1 cellular context compared by ENCODE assay signal in genomic region chr14:24080888-24081738, GRCh38.
A peak's percentile ranks its signal among the peaks of the same experiment; 100 is the strongest.
TF ChIP-seq lines count a peak whose summit lies in the region.

No MANE protein-coding gene starts in this region.

TF ChIP-seq in A549, 52 proteins besides CTCF, POLR2A, EP300 and RAD21 (continued from another document):
- peak; percentile 25; the same call in 1 of the 2 replicates for TF ChIP-seq MAX (IDR thresholded peaks at IDR 0.05)
- peak; percentile 26; the same call in 1 of the 2 replicates for TF ChIP-seq USF2 (IDR thresholded peaks at IDR 0.05)
- no peak for TF ChIP-seq HOXB13 (CRISPR knock-in tag; IDR thresholded peaks at IDR 0.05; ENCODE audit: low read depth)
- TF ChIP-seq PHF8 (IDR thresholded peaks at IDR 0.05; ENCODE audit: borderline replicate concordance, low read depth) = no peak
